Comparison of ENCODE assay signal across 2 cellular contexts in genomic region chr3:123660900-123661299, GRCh38.
TF ChIP-seq lines count a peak whose summit lies in the region.

No MANE protein-coding gene starts in this region.

TF ChIP-seq in liver, 16 proteins besides CTCF, POLR2A, EP300 and RAD21 (continued from another document):
- no peak for TF ChIP-seq ZBTB33 (IDR thresholded peaks at IDR 0.05)

TF ChIP-seq in WTC11, 78 proteins besides CTCF, POLR2A, EP300 and RAD21 (continued from another document):
- TF ChIP-seq ZNF281 (CRISPR knock-in tag; IDR thresholded peaks at IDR 0.05) (no peak), KAT7 (CRISPR knock-in tag; IDR thresholded peaks at IDR 0.05; ENCODE audit: borderline replicate concordance) (no peak), ATF2 (CRISPR knock-in tag; IDR thresholded peaks at IDR 0.05; ENCODE audit: borderline replicate concordance, low read depth) (no peak), JAZF1 (CRISPR knock-in tag; IDR thresholded peaks at IDR 0.05) (no peak), AFF4 (CRISPR knock-in tag; IDR thresholded peaks at IDR 0.05; ENCODE audit: borderline replicate concordance) (no peak), CDX4 (CRISPR knock-in tag; IDR thresholded peaks at IDR 0.05; ENCODE audit: borderline replicate concordance) (no peak), FOXJ3 (CRISPR knock-in tag; IDR thresholded peaks at IDR 0.05; ENCODE audit: borderline replicate concordance) (no peak), CREM (CRISPR knock-in tag; IDR thresholded peaks at IDR 0.05) (no peak), ZNF512 (CRISPR knock-in tag; IDR thresholded peaks at IDR 0.05; ENCODE audit: borderline replicate concordance) (no peak), TP53 (CRISPR knock-in tag; IDR thresholded peaks at IDR 0.05) (no peak), ZMAT4 (CRISPR knock-in tag; IDR thresholded peaks at IDR 0.05) (no peak), SMAD3 (CRISPR knock-in tag; IDR thresholded peaks at IDR 0.05; ENCODE audit: borderline replicate concordance) (no peak)
